Comparison of ENCODE assay signal across 8 cellular contexts in the genomic region with DNA sequence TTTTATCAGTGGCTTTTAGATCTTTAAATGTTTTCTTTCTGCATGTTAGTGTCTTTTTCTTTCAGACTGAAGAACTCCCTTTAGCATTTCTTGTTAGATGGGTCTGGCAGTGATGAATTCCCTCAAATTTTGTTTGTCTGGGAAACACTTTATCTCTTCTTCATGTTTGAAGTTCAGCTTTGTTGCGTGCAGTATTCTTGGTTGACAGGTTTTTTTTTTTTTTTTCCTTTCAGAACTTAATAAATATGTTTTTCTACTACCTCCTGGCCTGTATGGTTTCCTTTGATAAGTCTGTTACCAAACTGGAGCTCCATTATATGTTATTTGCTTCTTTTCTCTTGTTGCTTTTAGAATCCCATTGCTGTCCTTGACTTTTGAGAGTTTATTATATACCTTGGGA.
"Had no signal": no experiment of that assay in that cellular context is flagged by ENCODE, and none has a peak within 500 bp of the region (broad histone marks: within the 10 kb centered on the region; RNA-seq: fewer than 3 reads in every experiment).

No MANE protein-coding gene starts in this region.

- DNase-seq: IMR-90, Karpas-422, KBM-7, KG1 had no signal

- H3K27ac ChIP-seq: HL-60, KMS-11 had no signal

- H3K4me3 ChIP-seq: K562 had no signal

- ATAC-seq: HepG2, K562 had no signal
